In the genomic region with DNA sequence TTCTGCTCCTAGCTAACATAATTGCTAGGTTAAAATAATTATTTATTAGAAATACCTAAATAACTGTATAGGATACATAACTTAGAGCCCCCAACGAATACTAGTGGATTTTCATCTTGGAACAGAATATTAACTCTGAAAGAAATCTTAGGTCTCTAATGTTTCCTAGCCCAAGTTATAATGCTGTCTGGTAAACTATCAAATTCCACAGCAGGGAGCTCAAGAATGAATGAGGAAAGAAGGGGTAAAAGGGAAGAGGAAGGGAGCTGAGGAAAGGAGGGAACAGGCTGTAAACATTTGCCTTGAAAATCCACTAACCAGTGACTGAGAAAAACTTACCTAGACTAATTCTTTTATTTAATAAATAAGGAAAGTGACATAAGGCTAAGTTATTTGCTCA, we compare ENCODE assay signal across 29 cellular contexts.
"Had no signal": no experiment of that assay in that cellular context is flagged by ENCODE, and none has a peak within 500 bp of the region (broad histone marks: within the 10 kb centered on the region; RNA-seq: fewer than 3 reads in every experiment).

No MANE protein-coding gene starts in this region.

- H3K4me3 Mint-ChIP-seq: dendritic cell treated with granulocyte-macrophage colony-stimulating factor and Interleukin-4, amounts not matched to agents 40 ng/mL and 50 ng/mL, for 4 days; effector memory CD8-positive, alpha-beta T cell; endodermal cell had no signal

- H3K36me3 ChIP-seq: colonic mucosa, esophagus muscularis mucosa, esophagus squamous epithelium, gastrocnemius medialis, gastroesophageal sphincter, heart left ventricle, heart right ventricle had no signal

- H3K9me3 Mint-ChIP-seq: dendritic cell treated with granulocyte-macrophage colony-stimulating factor and Interleukin-4, amounts not matched to agents 40 ng/mL and 50 ng/mL, for 4 days; effector memory CD8-positive, alpha-beta T cell; endodermal cell had no signal

- ATAC-seq: effector memory CD8-positive, alpha-beta T cell; esophagus mucosa; foreskin keratinocyte; gastrocnemius medialis; gastroesophageal sphincter; heart left ventricle; heart right ventricle had no signal

- FAIRE-seq: colon, endometrium, endothelial cell of umbilical vein, frontal cortex had no signal

- H3K27me3 ChIP-seq: colonic mucosa, esophagus muscularis mucosa, esophagus squamous epithelium, foreskin keratinocyte, gastrocnemius medialis, gastroesophageal sphincter, heart left ventricle, heart right ventricle had no signal

- H3K9me3 ChIP-seq: colonic mucosa, esophagus muscularis mucosa, esophagus squamous epithelium, gastrocnemius medialis, gastroesophageal sphincter had no signal

- H3K4me1 ChIP-seq: colonic mucosa, esophagus muscularis mucosa, esophagus squamous epithelium, foreskin keratinocyte, gastrocnemius medialis, gastroesophageal sphincter, heart left ventricle, heart right ventricle had no signal

- H3K27me3 Mint-ChIP-seq: dendritic cell treated with granulocyte-macrophage colony-stimulating factor and Interleukin-4, amounts not matched to agents 40 ng/mL and 50 ng/mL, for 4 days; effector memory CD8-positive, alpha-beta T cell had no signal

- H3K27ac Mint-ChIP-seq: dendritic cell treated with granulocyte-macrophage colony-stimulating factor and Interleukin-4, amounts not matched to agents 40 ng/mL and 50 ng/mL, for 4 days; effector memory CD8-positive, alpha-beta T cell; endodermal cell had no signal

- DNase-seq: colonic mucosa; cortex of kidney; dermis blood vessel endothelial cell; dorsolateral prefrontal cortex; effector CD4-positive, alpha-beta T cell; effector CD8-positive, alpha-beta T cell; effector memory CD4-positive, alpha-beta T cell; effector memory CD8-positive, alpha-beta T cell; endodermal cell; erythroblast; esophagus squamous epithelium; foreskin fibroblast; foreskin keratinocyte; foreskin melanocyte; gastrocnemius medialis; glutamatergic neuron; head of caudate nucleus; heart left ventricle; heart right ventricle had no signal

- H3K27ac ChIP-seq: colonic mucosa, coronary artery, dorsolateral prefrontal cortex, epithelial cell of prostate, esophagus muscularis mucosa, esophagus squamous epithelium, foreskin keratinocyte, gastrocnemius medialis, gastroesophageal sphincter, heart left ventricle, heart right ventricle had no signal

- H3K4me1 Mint-ChIP-seq: endodermal cell had no signal

- H3K4me3 ChIP-seq: colonic mucosa, coronary artery, dorsolateral prefrontal cortex, esophagus muscularis mucosa, esophagus squamous epithelium, gastrocnemius medialis, gastroesophageal sphincter, heart left ventricle, heart right ventricle had no signal
